ENCODE assay signal across 22 cellular contexts in the genomic region with DNA sequence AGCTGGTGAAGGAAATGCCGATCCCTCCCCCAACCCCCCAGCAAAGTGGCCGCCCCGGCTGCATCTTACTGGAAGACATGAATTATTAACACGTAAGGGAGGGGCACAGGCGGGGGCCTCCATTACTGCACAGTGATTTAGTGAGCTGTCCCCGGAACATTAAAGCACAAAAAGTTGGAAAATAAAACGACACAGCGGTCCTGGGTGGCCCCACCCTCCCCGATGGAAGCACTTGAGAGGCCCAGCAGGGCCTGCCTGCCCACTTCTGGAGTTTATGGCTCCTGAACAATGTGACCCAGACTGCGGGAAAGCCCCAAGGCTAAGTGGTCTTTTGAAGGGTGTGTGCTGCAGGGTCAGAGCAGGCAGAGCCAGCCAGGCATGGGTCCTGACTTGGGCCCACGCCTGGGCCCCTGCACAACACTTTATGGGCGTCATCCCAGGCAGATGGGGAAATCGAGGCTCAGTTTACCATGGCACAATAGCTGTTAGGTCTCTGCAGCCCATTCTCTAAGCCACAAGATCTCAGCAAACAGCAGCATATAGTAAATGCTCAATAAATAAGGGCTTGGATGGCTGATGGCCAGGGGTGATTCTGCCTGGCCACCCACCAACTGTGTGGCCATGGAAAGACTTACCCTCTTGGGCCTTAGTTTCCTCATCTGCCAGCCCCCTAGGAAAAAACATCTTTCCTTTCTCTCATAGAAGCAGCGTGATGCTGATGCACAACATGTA. TPM values are rescaled to one million over a fixed set of nuclear protein-coding genes. Genes with fewer than 3 reads are reported as not detected.
A peak's percentile ranks its signal among the peaks of the same experiment; 100 is the strongest.
DNase-seq lines count a peak whose midpoint lies in the region; ATAC-seq, FAIRE-seq and TF ChIP-seq lines count a peak whose summit lies in the region.
"Had no signal": no experiment of that assay in that cellular context is flagged by ENCODE, and none has a peak within 500 bp of the region (broad histone marks: within the 10 kb centered on the region; RNA-seq: fewer than 3 reads in every experiment).

No MANE protein-coding gene starts in this region.

- 45% methylated on average over 14 of the region's 14 CpGs for WGBS in A549 (ENCODE audit: missing lambda C conversion rate)
- no CpG with 5 or more reads among the region's 14 CpGs for WGBS in H9 (ENCODE audit: extremely low coverage, insufficient read length, low lambda C conversion rate)

- no peak overlapping the region for H3K18ac ChIP-seq in H9 (ENCODE audit: insufficient read length, low read depth, low read length)

- no peak overlapping the region for H4K5ac ChIP-seq in H9 (ENCODE audit: insufficient read length, low read depth, low read length)

- H3K4me3 Mint-ChIP-seq in neural crest cell: peak overlapping the region; percentile 44
- H3K4me3 Mint-ChIP-seq in H9: no peak overlapping the region
- H3K4me3 Mint-ChIP-seq: activated naive CD8-positive, alpha-beta T cell treated with anti-CD3 and anti-CD28 coated beads for 36 hours; brain; HFFc6; stimulated activated naive CD8-positive, alpha-beta T cell treated with anti-CD3 and anti-CD28 coated beads, Interleukin-15, amount 100 ng/mL, for 72 hours had no signal

- H3K27me3 ChIP-seq in H9 (ENCODE audit: insufficient read depth, low read length): no peaks in the 10 kb centered on the region
- H3K27me3 ChIP-seq: dorsolateral prefrontal cortex had no signal

- no peak overlapping the region for H2AK5ac ChIP-seq in H9 (ENCODE audit: insufficient read length, low read length)

- no peak overlapping the region for H3K4me3 ChIP-seq in A549
- H3K4me3 ChIP-seq in fibroblast of villous mesenchyme (ENCODE audit: low read depth, low read length): no peak overlapping the region
- H3K4me3 ChIP-seq: dorsolateral prefrontal cortex had no signal

- H3K56ac ChIP-seq in H9 (ENCODE audit: insufficient read length, low read depth, low read length): no peak overlapping the region

- H3K9ac ChIP-seq in H9 (ENCODE audit: extremely low read depth, insufficient read length, low read length): no peak overlapping the region

- no peak overlapping the region for H3K23ac ChIP-seq in H9 (ENCODE audit: insufficient read length, low read depth, low read length)

- no peak overlapping the region for H2BK12ac ChIP-seq in H9 (ENCODE audit: insufficient read length, low read depth, low read length)

- CTCF ChIA-PET in A549 (lab: Yijun Ruan, JAX): interaction anchor here (0.7 to 22.0 kb wide), 9 partner anchors 8 to 223 kb away, joined by 3 to 340 read pairs (median 6); a partner anchor contains a TSS

- H3K27ac Mint-ChIP-seq in neural crest cell (ENCODE audit: unreplicated experiment) (no peak overlapping the region), H9 (peak overlapping the region in 1 of 3 experiments; percentile 51; a peak in 1 of 7 replicates)
- H3K27ac Mint-ChIP-seq: activated naive CD8-positive, alpha-beta T cell treated with anti-CD3 and anti-CD28 coated beads for 36 hours; HFFc6 had no signal

- no peak overlapping the region for H3K4ac ChIP-seq in H9 (ENCODE audit: low read depth, low read length)

- POLR2A ChIA-PET in A549 (lab: Yijun Ruan, JAX): no interaction called here

- no peak for TF ChIP-seq EP300 in A549 (IDR thresholded peaks at IDR 0.05)

- no peak for FAIRE-seq in A549 (lab: Jason Lieb, UNC)
- FAIRE-seq: D721Med, GM19239 had no signal

- H3K4me1 ChIP-seq in A549: peaks cover 11% of the 10 kb centered on the region
- H3K4me1 ChIP-seq in H9 (ENCODE audit: insufficient read depth, low read length): no peaks in the 10 kb centered on the region

- no peaks in the 10 kb centered on the region for H3K23me2 ChIP-seq in H9 (ENCODE audit: insufficient read length, low read depth, low read length, poor library complexity, severe bottlenecking)

- no peak overlapping the region for H2BK15ac ChIP-seq in H9 (ENCODE audit: low read depth, low read length)

- H3K9me3 ChIP-seq in A549 (no peaks in the 10 kb centered on the region), H9 (ENCODE audit: control insufficient read depth, low read depth, low read length) (no peaks in the 10 kb centered on the region)

- no peaks in the 10 kb centered on the region for H3K36me3 Mint-ChIP-seq in neural crest cell (ENCODE audit: low read depth)
- peaks cover 0 to 2% (median 0%) of the 10 kb centered on the region in 3 experiments; a peak in 1 of 7 replicates for H3K36me3 Mint-ChIP-seq in H9 (ENCODE audit: insufficient read depth in 1 of 3, low read depth in 3 of 3)
- H3K36me3 Mint-ChIP-seq: activated naive CD8-positive, alpha-beta T cell treated with anti-CD3 and anti-CD28 coated beads for 36 hours; brain had no signal

- H4K20me1 ChIP-seq in H9 (ENCODE audit: control insufficient read depth, insufficient read depth, insufficient read length): no peaks in the 10 kb centered on the region

- no peak overlapping the region for H2BK120ac ChIP-seq in H9 (ENCODE audit: low read depth, low read length, poor library complexity, severe bottlenecking)

- no peak overlapping the region for H2AFZ ChIP-seq in H9 (ENCODE audit: low read length)

- DNase-seq in A549 (ENCODE audit: low read depth in 1 of 2, low spot score in 1 of 2) (peak in 1 of 2 experiments; percentile 46), GM04504 (ENCODE audit: low read depth) (peak; percentile 28), fibroblast of villous mesenchyme (ENCODE audit: low read depth) (peak; percentile 48), neural crest cell (ENCODE audit: low read depth, low spot score) (no peak), HUDEP-2 (lab: John Stamatoyannopoulos, UW; ENCODE audit: unreplicated experiment in 76 of 76) (no peak), NCI-H1694 (lab: John Stamatoyannopoulos, UW) (no peak), iPS-NIHi11 (ENCODE audit: low spot score) (no peak), H9 (no peak)
- DNase-seq: activated CD4-positive, alpha-beta T cell treated with anti-CD3 and anti-CD28 coated beads, Interleukin-2, amount 50 U/mL, for 48 hours; activated naive CD8-positive, alpha-beta T cell treated with anti-CD3 and anti-CD28 coated beads for 36 hours; activated T-cell treated with anti-CD3 and anti-CD28 coated beads, Interleukin-2, amount 50 U/mL, for 1 hour; dorsolateral prefrontal cortex; head of caudate nucleus; HFFc6; NCI-H2081; NCI-H526 treated with DMSO at 0.1 percent for 48 hours; stimulated activated naive CD8-positive, alpha-beta T cell treated with anti-CD3 and anti-CD28 coated beads, Interleukin-15, amount 100 ng/mL, for 72 hours had no signal

- no peak overlapping the region for H4K91ac ChIP-seq in H9 (ENCODE audit: insufficient read length, low read depth, low read length)

- TF ChIP-seq RAD21 in A549 (conservative IDR thresholded peaks at IDR 0.05 in 1 of 2, IDR thresholded peaks at IDR 0.05 in 1 of 2): no peak

- H3K27ac ChIP-seq in A549 (peak overlapping the region; percentile 44 to 57; a peak in 5 of 6 replicates), H9 (ENCODE audit: insufficient read length, low read depth, low read length) (no peak overlapping the region)
- H3K27ac ChIP-seq: dorsolateral prefrontal cortex had no signal

- H3K14ac ChIP-seq in H9 (ENCODE audit: insufficient read depth, low read length): no peak overlapping the region

- no peak overlapping the region for H4K8ac ChIP-seq in H9 (replicated peaks; ENCODE audit: insufficient read length, low read depth, low read length)

- peak in 1 of 2 experiments; percentile 38; a peak in 3 of 6 replicates for ATAC-seq in A549
- ATAC-seq: esophagus mucosa; stimulated activated naive CD8-positive, alpha-beta T cell treated with anti-CD3 and anti-CD28 coated beads, Interleukin-15, amount 100 ng/mL, for 72 hours had no signal

- H2BK20ac ChIP-seq in H9 (ENCODE audit: low read depth, low read length, poor library complexity, severe bottlenecking): no peak overlapping the region

- H3K4me2 ChIP-seq in A549 (peak overlapping the region; percentile 40), H9 (ENCODE audit: insufficient read depth, insufficient read length, low read length) (no peak overlapping the region)

- H3K79me2 ChIP-seq in H9 (ENCODE audit: insufficient read depth, low read length): no peaks in the 10 kb centered on the region

- no peak for TF ChIP-seq CTCF in A549 (IDR thresholded peaks at IDR 0.05)
- TF ChIP-seq CTCF in fibroblast of villous mesenchyme (IDR thresholded peaks at IDR 0.05; ENCODE audit: insufficient read depth, low read depth, low read length): no peak
- no peak for TF ChIP-seq CTCF in neural crest cell (conservative IDR thresholded peaks at IDR 0.05)
- TF ChIP-seq CTCF in H9 (conservative IDR thresholded peaks at IDR 0.05): no peak

- H3K9me3 Mint-ChIP-seq in neural crest cell: no peaks in the 10 kb centered on the region
- no peaks in the 10 kb centered on the region for H3K9me3 Mint-ChIP-seq in H9
- H3K9me3 Mint-ChIP-seq: activated naive CD8-positive, alpha-beta T cell treated with anti-CD3 and anti-CD28 coated beads for 36 hours; brain; HFFc6; stimulated activated naive CD8-positive, alpha-beta T cell treated with anti-CD3 and anti-CD28 coated beads, Interleukin-15, amount 100 ng/mL, for 72 hours had no signal

- H3T11ph ChIP-seq in H9 (ENCODE audit: low read length): no peak overlapping the region

- H3K4me1 Mint-ChIP-seq in neural crest cell (peaks cover 34% of the 10 kb centered on the region), H9 (0 out of 4 replicates have a peak, but pooled peaks cover 0 to 4% of the 10 kb centered on the region in 2 experiments)
- H3K4me1 Mint-ChIP-seq: activated naive CD8-positive, alpha-beta T cell treated with anti-CD3 and anti-CD28 coated beads for 36 hours; stimulated activated naive CD8-positive, alpha-beta T cell treated with anti-CD3 and anti-CD28 coated beads, Interleukin-15, amount 100 ng/mL, for 72 hours had no signal

- no peaks in the 10 kb centered on the region for H3K79me1 ChIP-seq in H9 (ENCODE audit: insufficient read depth, low read depth, low read length, poor library complexity, severe bottlenecking)

- H3K27me3 Mint-ChIP-seq in neural crest cell (ENCODE audit: low read depth): no peaks in the 10 kb centered on the region
- peaks cover 2% of the 10 kb centered on the region; the same call in 1 of the 2 replicates for H3K27me3 Mint-ChIP-seq in H9 (ENCODE audit: low read depth)
- H3K27me3 Mint-ChIP-seq: activated naive CD8-positive, alpha-beta T cell treated with anti-CD3 and anti-CD28 coated beads for 36 hours; brain; stimulated activated naive CD8-positive, alpha-beta T cell treated with anti-CD3 and anti-CD28 coated beads, Interleukin-15, amount 100 ng/mL, for 72 hours had no signal

- TF ChIP-seq POLR2A in A549 (IDR thresholded peaks at IDR 0.05; ENCODE audit: low read length): no peak

- no peak overlapping the region for H2BK5ac ChIP-seq in H9 (ENCODE audit: insufficient read length, low read length)

RNA-seq across cellular contexts. Expression of a gene that starts 22.8 kb away (rescaled TPM):
- polyA plus RNA-seq in A549 (2011; rRNA removed) (7.4 and 8.0 TPM in 2 replicates), A549 (2017; fragmentation: RNase III; extraction: RNeasy Plus Mini Kit Qiagen cat#74134 plus additional on column Dnase treatment) (7.6 to 8.5 TPM (median 8.3 TPM) in 3 replicates)
- 20.1 and 20.7 TPM in 2 replicates for polyA plus RNA-seq in A549 (2012; cell fraction: cytosol; rRNA removed)
- 18.4 and 19.5 TPM in 2 replicates for polyA plus RNA-seq in A549 (2012; cell fraction: nucleus; rRNA removed)
- polyA minus RNA-seq in A549 (2011; rRNA and poly(A)+ RNA removed): 3.5 and 4.0 TPM in 2 replicates
- total RNA-seq in fibroblast of villous mesenchyme (11.6 and 15.1 TPM in 2 replicates), neural crest cell (6.4 and 8.6 TPM in 2 replicates), H9 (2021) (6.6 and 8.2 TPM in 2 replicates)

RNA-seq across cellular contexts. Expression of a gene that starts 27.2 kb away (rescaled TPM):
- polyA plus RNA-seq in A549 (2011; rRNA removed) (85.4 and 93.2 TPM in 2 replicates), A549 (2017; fragmentation: RNase III; extraction: RNeasy Plus Mini Kit Qiagen cat#74134 plus additional on column Dnase treatment) (51.9 to 70.3 TPM (median 65.2 TPM) in 3 replicates)
- 76.5 and 94.3 TPM in 2 replicates for polyA plus RNA-seq in A549 (2012; cell fraction: cytosol; rRNA removed)
- polyA plus RNA-seq in A549 (2012; cell fraction: nucleus; rRNA removed): 99.2 and 102 TPM in 2 replicates
- 103 and 109 TPM in 2 replicates for polyA minus RNA-seq in A549 (2011; rRNA and poly(A)+ RNA removed)
- total RNA-seq in fibroblast of villous mesenchyme (34.5 and 40.2 TPM in 2 replicates), neural crest cell (20.4 and 22.7 TPM in 2 replicates), H9 (2021) (13.1 and 13.2 TPM in 2 replicates)

RNA-seq across cellular contexts. Expression of a gene that starts 28.9 kb away (rescaled TPM):
- polyA plus RNA-seq in A549 (2011; rRNA removed): not detected in 2 replicates
- polyA plus RNA-seq in A549 (2012; cell fraction: cytosol; rRNA removed): 0.03 TPM in 1 of 2 replicates, not detected in the other
- not detected in 2 replicates for polyA plus RNA-seq in A549 (2012; cell fraction: nucleus; rRNA removed)
- 0.06 TPM in 1 of 3 replicates, not detected in the others for polyA plus RNA-seq in A549 (2017; fragmentation: RNase III; extraction: RNeasy Plus Mini Kit Qiagen cat#74134 plus additional on column Dnase treatment)
- not detected in 2 replicates for polyA minus RNA-seq in A549 (2011; rRNA and poly(A)+ RNA removed)
- not detected in 2 replicates for total RNA-seq in fibroblast of villous mesenchyme
- total RNA-seq in neural crest cell: 0.07 TPM in 2 replicates
- total RNA-seq in H9 (2021): 11.7 and 12.1 TPM in 2 replicates
- total RNA-seq: HFFc6, pulmonary artery endothelial cell had no signal

RNA-seq across cellular contexts. Expression of a gene that starts 51.1 kb away (rescaled TPM):
- polyA plus RNA-seq in A549 (2011; rRNA removed) (229 and 259 TPM in 2 replicates), A549 (2017; fragmentation: RNase III; extraction: RNeasy Plus Mini Kit Qiagen cat#74134 plus additional on column Dnase treatment) (141 to 148 TPM (median 146 TPM) in 3 replicates)
- 181 and 221 TPM in 2 replicates for polyA plus RNA-seq in A549 (2012; cell fraction: cytosol; rRNA removed)
- polyA plus RNA-seq in A549 (2012; cell fraction: nucleus; rRNA removed): 135 and 142 TPM in 2 replicates
- polyA minus RNA-seq in A549 (2011; rRNA and poly(A)+ RNA removed): 327 and 401 TPM in 2 replicates
- total RNA-seq in fibroblast of villous mesenchyme (118 and 128 TPM in 2 replicates), neural crest cell (74.0 and 77.5 TPM in 2 replicates), H9 (2021) (85.6 and 86.0 TPM in 2 replicates)

Comparison
In these comparisons a context has a peak if more than half of its experiments do, and no peak if none do; other contexts are left out.
1. DNase-seq: peak in GM04504 (single experiment) and fibroblast of villous mesenchyme (single experiment); none in neural crest cell (single experiment), HUDEP-2 (0 of 76), NCI-H1694 (single experiment), iPS-NIHi11 (single experiment) and H9 (single experiment).
2. RNA of a gene that starts 28.9 kb away (total RNA-seq): 11.7 to 12.1 TPM in H9; 0.07 TPM in neural crest cell and not detected in fibroblast of villous mesenchyme; every median in the first group is over 10 times any median in the second.